15 cellular contexts compared by ENCODE assay signal in genomic region chr12:99092100-99092851, GRCh38.
DNase-seq lines count a peak whose midpoint lies in the region; ATAC-seq and TF ChIP-seq lines count a peak whose summit lies in the region.
"Had no signal": no experiment of that assay in that cellular context is flagged by ENCODE, and none has a peak within 500 bp of the region (broad histone marks: within the 10 kb centered on the region; RNA-seq: fewer than 3 reads in every experiment).

No MANE protein-coding gene starts in this region.

- H3K4me1 Mint-ChIP-seq in brain: peaks cover 32% of the 10 kb centered on the region
- no peaks in the 10 kb centered on the region for H3K4me1 Mint-ChIP-seq in natural killer cell

- DNase-seq in Karpas-422: no peak
- DNase-seq in neuronal stem cell (ENCODE audit: low spot score): no peak
- DNase-seq in H7: no peak
- DNase-seq in MV-4-11 (lab: John Stamatoyannopoulos, UW): no peak
- DNase-seq in Right ventricle myocardium inferior (ENCODE audit: missing footprints): no peak
- DNase-seq in natural killer cell: no peak
- DNase-seq: Calu3; CD4-positive, alpha-beta T cell; DMS 273 treated with DMSO at 0.1 percent for 48 hours had no signal

- no peak overlapping the region for H2BK15ac ChIP-seq in neuronal stem cell (ENCODE audit: low read length)

- H3K4me1 ChIP-seq in BLaER1: peaks cover 37% of the 10 kb centered on the region
- H3K4me1 ChIP-seq in Karpas-422 (ENCODE audit: low read length): peaks cover 11% of the 10 kb centered on the region
- H3K4me1 ChIP-seq in neuronal stem cell (ENCODE audit: control insufficient read depth in 2 of 2, insufficient read depth in 1 of 2, low read depth in 1 of 2, low read length in 2 of 2): peaks cover under 1 to 3% of the 10 kb centered on the region in 2 donors

- no peak overlapping the region for H3K9ac ChIP-seq in BLaER1
- no peak overlapping the region for H3K9ac ChIP-seq in Karpas-422 (ENCODE audit: low read length)
- no peak overlapping the region for H3K9ac ChIP-seq in neuronal stem cell (ENCODE audit: low read depth, low read length, poor library complexity)

- H3K9me3 ChIP-seq in BLaER1 (no peaks in the 10 kb centered on the region), Karpas-422 (ENCODE audit: low read length) (no peaks in the 10 kb centered on the region), neuronal stem cell (replicated peaks in 1 of 2; ENCODE audit: control insufficient read depth in 2 of 2, insufficient read depth in 1 of 2, low read depth in 1 of 2, low read length in 2 of 2) (no peaks in the 10 kb centered on the region)

- H3K14ac ChIP-seq in neuronal stem cell (ENCODE audit: low read length): no peak overlapping the region

- H3K4me2 ChIP-seq in BLaER1: peak overlapping the region; percentile 68
- peak overlapping the region; percentile 6 for H3K4me2 ChIP-seq in Karpas-422 (ENCODE audit: low read depth, low read length, poor library complexity, severe bottlenecking)
- H3K4me2 ChIP-seq in neuronal stem cell (ENCODE audit: insufficient read depth, low read length, poor library complexity, severe bottlenecking): no peak overlapping the region

- ATAC-seq in Right ventricle myocardium inferior (no peak), natural killer cell (no peak)
- ATAC-seq: GM12878, HCT116 had no signal

- no peak overlapping the region for H2BK12ac ChIP-seq in neuronal stem cell (ENCODE audit: low read length)

- no peak overlapping the region for H2BK5ac ChIP-seq in neuronal stem cell (ENCODE audit: low read length)

- no peak overlapping the region for H3K4me3 Mint-ChIP-seq in brain
- no peak overlapping the region for H3K4me3 Mint-ChIP-seq in natural killer cell
- H3K4me3 Mint-ChIP-seq: CD4-positive, alpha-beta T cell had no signal

- H4K20me1 ChIP-seq in BLaER1: no peaks in the 10 kb centered on the region
- no peaks in the 10 kb centered on the region for H4K20me1 ChIP-seq in Karpas-422 (ENCODE audit: insufficient read depth, low read depth, low read length)

- no peak overlapping the region for H3K23ac ChIP-seq in neuronal stem cell (ENCODE audit: low read depth, low read length, poor library complexity)

- H3K27me3 Mint-ChIP-seq in brain (no peaks in the 10 kb centered on the region), natural killer cell (ENCODE audit: low read depth in 2 of 2) (no peaks in the 10 kb centered on the region)
- H3K27me3 Mint-ChIP-seq: CD4-positive, alpha-beta T cell had no signal

- no peak overlapping the region for H2AK5ac ChIP-seq in neuronal stem cell (ENCODE audit: low read depth, low read length)

- H3K27ac Mint-ChIP-seq in brain (peak overlapping the region in 3 of 5 experiments; percentile 32 to 85 (median 66)), natural killer cell (no peak overlapping the region)
- H3K27ac Mint-ChIP-seq: CD4-positive, alpha-beta T cell had no signal

- H3K79me2 ChIP-seq in Karpas-422 (ENCODE audit: low read length): no peaks in the 10 kb centered on the region

- H3K9me2 ChIP-seq in Karpas-422 (replicated peaks; ENCODE audit: insufficient read depth, low read length): no peaks in the 10 kb centered on the region

- WGBS in neuronal stem cell (ENCODE audit: extremely low coverage in 2 of 2, insufficient read length in 2 of 2, insufficient replicate concordance in 1 of 2), 2 donors: no CpG with 5 or more reads among the region's 9 CpGs

- no peak overlapping the region for H4K91ac ChIP-seq in neuronal stem cell (ENCODE audit: low read depth, low read length, poor library complexity)

- peaks cover 0 to 3% (median 0%) of the 10 kb centered on the region in 5 experiments for H3K9me3 Mint-ChIP-seq in brain
- peaks cover 5 to 8% of the 10 kb centered on the region in 2 donors for H3K9me3 Mint-ChIP-seq in natural killer cell
- H3K9me3 Mint-ChIP-seq: CD4-positive, alpha-beta T cell had no signal

- no peak for TF ChIP-seq CTCF in brain (conservative IDR thresholded peaks at IDR 0.05)
- TF ChIP-seq CTCF in natural killer cell (IDR thresholded peaks at IDR 0.05): no peak

- intact Hi-C loops in Right ventricle myocardium inferior (cut with DNase I) (no loop called here), natural killer cell (cut with micrococcal nuclease) (no loop called here)

- H3K4me3 ChIP-seq in BLaER1: 0 out of 2 replicates have a peak overlapping the region, but pooled peaks have one; percentile 2
- peak overlapping the region; percentile 12; the same call in 1 of the 2 replicates for H3K4me3 ChIP-seq in Karpas-422 (ENCODE audit: low read length)
- H3K4me3 ChIP-seq in neuronal stem cell (ENCODE audit: low read length in 2 of 2): no peak overlapping the region
- no peak overlapping the region for H3K4me3 ChIP-seq in H7 (ENCODE audit: insufficient read depth, low read depth, low read length)
- H3K4me3 ChIP-seq: GM12878 had no signal

- H3K79me1 ChIP-seq in neuronal stem cell (ENCODE audit: low read depth, low read length): no peaks in the 10 kb centered on the region

- H3K27me3 ChIP-seq in BLaER1: no peaks in the 10 kb centered on the region
- no peaks in the 10 kb centered on the region for H3K27me3 ChIP-seq in Karpas-422 (ENCODE audit: low read length)
- H3K27me3 ChIP-seq in neuronal stem cell (ENCODE audit: control insufficient read depth in 3 of 3, insufficient read depth in 3 of 3, low read depth in 1 of 3, low read length in 3 of 3): no peaks in the 10 kb centered on the region
- H3K27me3 ChIP-seq in H7 (ENCODE audit: control insufficient read depth, insufficient read depth, low read length): no peaks in the 10 kb centered on the region

- H3K18ac ChIP-seq in neuronal stem cell (ENCODE audit: low read length): no peak overlapping the region

- H3K27ac ChIP-seq in BLaER1 (peak overlapping the region; percentile 58), Karpas-422 (ENCODE audit: low read length) (no peak overlapping the region), neuronal stem cell (replicated peaks; ENCODE audit: low read length) (no peak overlapping the region)
- H3K27ac ChIP-seq: 22Rv1, HL-60 had no signal

- no peak overlapping the region for H4K8ac ChIP-seq in neuronal stem cell (ENCODE audit: low read depth, low read length)

- no peak overlapping the region for H2BK120ac ChIP-seq in neuronal stem cell (ENCODE audit: low read depth, low read length)

- peaks cover 6% of the 10 kb centered on the region for H3K36me3 Mint-ChIP-seq in brain
- no peaks in the 10 kb centered on the region for H3K36me3 Mint-ChIP-seq in natural killer cell

- H3K4ac ChIP-seq in neuronal stem cell (ENCODE audit: low read length): no peak overlapping the region

- H3K36me3 ChIP-seq in BLaER1 (no peaks in the 10 kb centered on the region), Karpas-422 (ENCODE audit: insufficient read depth, low read length) (no peaks in the 10 kb centered on the region), neuronal stem cell (replicated peaks in 1 of 2; ENCODE audit: control insufficient read depth in 2 of 2, insufficient read depth in 2 of 2, low read length in 2 of 2) (no peaks in the 10 kb centered on the region), H7 (replicated peaks; ENCODE audit: control insufficient read depth, insufficient read depth, low read length) (no peaks in the 10 kb centered on the region)

- H2AFZ ChIP-seq in Karpas-422 (ENCODE audit: low read length) (no peak overlapping the region), neuronal stem cell (ENCODE audit: low read length) (peak overlapping the region; percentile 12)

Comparison
In these comparisons a context has a peak if more than half of its experiments do, and no peak if none do; other contexts are left out.
1. H3K4me3 ChIP-seq: peak in BLaER1 (single experiment) and Karpas-422 (single experiment); none in neuronal stem cell (0 of 2) and H7 (single experiment).
2. H3K27ac Mint-ChIP-seq: peak in brain (3 of 5); none in natural killer cell (0 of 2).